Comparison of ENCODE assay signal across 14 cellular contexts in the genomic region with DNA sequence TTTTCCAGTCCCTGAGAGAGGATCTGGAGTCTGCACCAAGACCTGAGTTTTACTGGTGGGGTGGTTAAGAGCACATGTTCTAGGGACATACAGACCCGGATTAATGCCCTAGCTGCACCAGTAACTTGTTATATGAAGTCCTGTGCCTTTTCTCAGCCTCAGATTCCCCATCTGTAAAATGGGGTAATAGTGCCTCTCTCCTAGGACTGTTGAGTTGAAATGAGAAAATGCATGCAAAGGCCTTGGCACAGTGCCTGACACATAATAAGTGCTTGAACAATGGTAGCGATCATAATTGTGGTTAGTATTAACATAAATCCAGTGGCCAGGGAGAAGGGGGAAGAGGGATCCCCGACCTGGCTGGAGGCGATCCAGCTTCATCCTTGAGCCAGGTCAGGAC. TPM values are rescaled to one million over a fixed set of nuclear protein-coding genes. Genes with fewer than 3 reads are reported as not detected.
DNase-seq lines count a peak whose midpoint lies in the region; ATAC-seq and FAIRE-seq lines count a peak whose summit lies in the region.
"Had no signal": no experiment of that assay in that cellular context is flagged by ENCODE, and none has a peak within 500 bp of the region (broad histone marks: within the 10 kb centered on the region; RNA-seq: fewer than 3 reads in every experiment).

No MANE protein-coding gene starts in this region.

- H4K8ac ChIP-seq in trophoblast cell (ENCODE audit: low read depth, low read length): no peak overlapping the region

- H2AK5ac ChIP-seq in trophoblast cell (ENCODE audit: low read length): no peak overlapping the region

- H4K12ac ChIP-seq in trophoblast cell (ENCODE audit: low read depth, low read length): no peak overlapping the region

- ATAC-seq in HG02884 (IDR thresholded peaks at IDR 0.05; ENCODE audit: unreplicated experiment): no peak
- ATAC-seq in GM21717 (IDR thresholded peaks at IDR 0.05; ENCODE audit: unreplicated experiment): no peak

- H3K9ac ChIP-seq in trophoblast cell (ENCODE audit: low read length): no peak overlapping the region
- H3K9ac ChIP-seq: parathyroid adenoma had no signal

- H3K23ac ChIP-seq in trophoblast cell (ENCODE audit: low read length): no peak overlapping the region

- H3K79me2 ChIP-seq in trophoblast cell (ENCODE audit: control insufficient read depth, insufficient read depth, low read length, poor library complexity): peaks cover 43% of the 10 kb centered on the region

- H3K79me1 ChIP-seq in trophoblast cell (ENCODE audit: low read length): peaks cover 29% of the 10 kb centered on the region

- no peak for FAIRE-seq in small intestine (lab: Jason Lieb, UNC)

- no peak overlapping the region for H2AFZ ChIP-seq in trophoblast cell (ENCODE audit: insufficient read depth, low read length, poor library complexity)
- H2AFZ ChIP-seq: parathyroid adenoma had no signal

- H2BK5ac ChIP-seq in trophoblast cell (ENCODE audit: low read depth, low read length, poor library complexity): no peak overlapping the region

- no peak overlapping the region for H2BK120ac ChIP-seq in trophoblast cell (ENCODE audit: insufficient read depth, low read length, poor library complexity)

- no peaks in the 10 kb centered on the region for H3K27me3 ChIP-seq in esophagus (ENCODE audit: control insufficient read depth in 1 of 2, insufficient read depth in 2 of 2, low read length in 2 of 2)
- no peaks in the 10 kb centered on the region for H3K27me3 ChIP-seq in trophoblast cell (ENCODE audit: insufficient read depth, low read length)
- no peaks in the 10 kb centered on the region for H3K27me3 ChIP-seq in small intestine (ENCODE audit: control insufficient read depth in 2 of 2, insufficient read depth in 2 of 2, low read length in 2 of 2)

- DNase-seq in EH (ENCODE audit: low read depth) (peak; percentile 43), NCI-H1436 (lab: John Stamatoyannopoulos, UW) (peak; percentile 66), trophoblast cell (no peak), occipital lobe (lab: John Stamatoyannopoulos, UW) (no peak), small intestine (no peak)
- DNase-seq: activated T-cell treated with anti-CD3 and anti-CD28 coated beads for 4 hours; CD4-positive, CD25-positive, alpha-beta regulatory T cell; effector CD4-positive, alpha-beta T cell; NCI-H524 treated with DMSO at 0.1 percent for 48 hours had no signal

- H3K14ac ChIP-seq in trophoblast cell (ENCODE audit: low read length): no peak overlapping the region

- peaks cover 37 to 55% of the 10 kb centered on the region in 2 donors for H3K4me1 ChIP-seq in esophagus (ENCODE audit: control insufficient read depth in 2 of 2, insufficient read depth in 2 of 2, low read length in 1 of 2)
- peaks cover 37 to 42% of the 10 kb centered on the region in 2 experiments for H3K4me1 ChIP-seq in trophoblast cell (ENCODE audit: control insufficient read depth in 1 of 2, insufficient read depth in 2 of 2, low read length in 2 of 2)
- peaks cover 0 to 5% of the 10 kb centered on the region in 2 donors for H3K4me1 ChIP-seq in small intestine (ENCODE audit: control insufficient read depth in 2 of 2, insufficient read depth in 1 of 2, low read depth in 1 of 2, low read length in 1 of 2)

- H3K9me3 ChIP-seq in esophagus (ENCODE audit: control insufficient read depth in 2 of 2, insufficient read depth in 1 of 2, low read depth in 1 of 2, low read length in 1 of 2) (no peaks in the 10 kb centered on the region), trophoblast cell (ENCODE audit: insufficient read depth, low read depth, low read length) (peaks cover 10% of the 10 kb centered on the region), small intestine (ENCODE audit: control insufficient read depth, low read depth) (no peaks in the 10 kb centered on the region)

- H3K27ac ChIP-seq in esophagus (ENCODE audit: low read depth in 2 of 2, low read length in 1 of 2) (peak overlapping the region; percentile 38 to 81), trophoblast cell (ENCODE audit: low read depth, low read length) (no peak overlapping the region), small intestine (ENCODE audit: low read depth in 1 of 2, low read length in 1 of 2) (no peak overlapping the region)
- H3K27ac ChIP-seq: parathyroid adenoma had no signal

- H4K91ac ChIP-seq in trophoblast cell (ENCODE audit: low read depth, low read length): no peak overlapping the region

- H3K4me3 ChIP-seq in esophagus (ENCODE audit: low read depth in 1 of 2, low read length in 2 of 2): no peak overlapping the region
- no peak overlapping the region for H3K4me3 ChIP-seq in trophoblast cell (ENCODE audit: low read depth, low read length)
- no peak overlapping the region for H3K4me3 ChIP-seq in small intestine (ENCODE audit: low read depth in 1 of 2, low read length in 2 of 2)

- H3K4me2 ChIP-seq in trophoblast cell (ENCODE audit: low read length): no peak overlapping the region

- 41 to 51% methylated on average over 4 of the region's 4 CpGs for WGBS in esophagus, 2 donors
- no CpG with 5 or more reads among the region's 4 CpGs for WGBS in trophoblast cell (ENCODE audit: extremely low coverage, insufficient coverage, insufficient read length)
- 60 to 71% (median 64%) methylated on average over 4 of the region's 4 CpGs for WGBS in small intestine, 3 donors

- peak overlapping the region; percentile 80 for H3K4ac ChIP-seq in trophoblast cell (ENCODE audit: low read depth, low read length)

- H2BK12ac ChIP-seq in trophoblast cell (ENCODE audit: low read length): no peak overlapping the region

- H3K36me3 ChIP-seq in esophagus (ENCODE audit: control insufficient read depth in 2 of 2, insufficient read depth in 2 of 2, low read length in 1 of 2) (peaks cover 0 to 15% of the 10 kb centered on the region in 2 donors), trophoblast cell (ENCODE audit: control insufficient read depth in 1 of 2, insufficient read depth in 2 of 2, low read length in 2 of 2) (peaks cover 42 to 51% of the 10 kb centered on the region in 2 experiments), small intestine (ENCODE audit: control insufficient read depth in 2 of 2, insufficient read depth in 2 of 2, low read length in 2 of 2) (no peaks in the 10 kb centered on the region)

- no peak overlapping the region for H3K18ac ChIP-seq in trophoblast cell (ENCODE audit: low read length)

RNA-seq across cellular contexts. Expression of a gene that starts 12.3 kb away (rescaled TPM):
- 10 to 100 TPM; 24.7 to 58.4 TPM for polyA plus RNA-seq in esophagus
- polyA plus RNA-seq in trophoblast cell (2013): 37.4 and 37.5 TPM in 2 replicates
- 11.9 TPM for total RNA-seq in occipital lobe
- polyA plus RNA-seq in small intestine: 1 to 10 TPM; 3.5 to 8.7 (median 5.1) TPM

RNA-seq across cellular contexts. Expression of a gene that starts 43.4 kb away (rescaled TPM):
- polyA plus RNA-seq in esophagus (1 to 10 TPM; 3.4 to 3.6 TPM), small intestine (10 to 100 TPM in 1 of 3 donors, 1 to 10 TPM in 2; 1.6 to 12.6 (median 1.6) TPM)
- 0.04 TPM in 1 of 2 replicates, not detected in the other for polyA plus RNA-seq in trophoblast cell (2013)
- total RNA-seq in occipital lobe: 0.78 TPM
- total RNA-seq: SK-MEL-5 had no signal

Comparison
In these comparisons a context has a peak if more than half of its experiments do, and no peak if none do; other contexts are left out.
1. DNase-seq: peak in EH (single experiment) and NCI-H1436 (single experiment); none in trophoblast cell (0 of 2), occipital lobe (single experiment) and small intestine (single experiment).
2. H3K27ac ChIP-seq: peak in esophagus (2 of 2); none in trophoblast cell (single experiment) and small intestine (0 of 2).